In the genomic region with DNA sequence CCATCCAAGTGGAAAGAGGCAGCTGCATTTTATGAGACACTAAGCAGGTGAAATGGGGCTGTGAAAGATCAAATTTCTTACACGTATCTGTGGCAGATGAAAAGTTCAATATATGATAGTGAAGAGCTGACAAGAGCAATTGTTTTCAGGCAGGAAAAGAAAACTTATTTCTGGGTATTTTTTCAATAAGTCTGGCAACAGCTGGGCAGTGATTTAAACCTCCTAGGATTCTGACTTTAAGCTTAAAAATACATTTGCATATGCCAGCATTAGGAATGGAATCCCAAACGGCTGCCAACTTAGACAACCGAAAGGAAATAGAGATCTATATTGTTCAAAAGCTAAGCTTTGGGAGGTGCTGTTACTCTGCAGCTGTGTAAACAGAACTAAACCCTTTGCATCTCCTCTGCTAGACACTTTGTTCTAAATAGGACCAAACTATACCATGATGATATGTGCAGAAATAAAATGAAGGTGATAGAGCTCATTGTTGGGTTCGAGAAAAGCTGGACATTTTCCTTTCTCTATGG, we compare ENCODE assay signal across 1 cellular context.
TF ChIP-seq lines count a peak whose summit lies in the region.

No MANE protein-coding gene starts in this region.

TF ChIP-seq in HEK293, 187 proteins besides CTCF, POLR2A, EP300 and RAD21 (continued from another document):
- no peak for TF ChIP-seq PBX3 (CRISPR knock-in tag; IDR thresholded peaks at IDR 0.05)
- TF ChIP-seq, protein P1, sequence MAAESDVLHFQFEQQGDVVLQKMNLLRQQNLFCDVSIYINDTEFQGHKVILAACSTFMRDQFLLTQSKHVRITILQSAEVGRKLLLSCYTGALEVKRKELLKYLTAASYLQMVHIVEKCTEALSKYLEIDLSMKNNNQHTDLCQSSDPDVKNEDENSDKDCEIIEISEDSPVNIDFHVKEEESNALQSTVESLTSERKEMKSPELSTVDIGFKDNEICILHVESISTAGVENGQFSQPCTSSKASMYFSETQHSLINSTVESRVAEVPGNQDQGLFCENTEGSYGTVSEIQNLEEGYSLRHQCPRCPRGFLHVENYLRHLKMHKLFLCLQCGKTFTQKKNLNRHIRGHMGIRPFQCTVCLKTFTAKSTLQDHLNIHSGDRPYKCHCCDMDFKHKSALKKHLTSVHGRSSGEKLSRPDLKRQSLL (tag by site-specific recombination; IDR thresholded peaks at IDR 0.05): 0 out of 2 replicates have a peak, but pooled peaks have one; percentile 10
